Comparison of ENCODE assay signal across 8 cellular contexts in the genomic region with DNA sequence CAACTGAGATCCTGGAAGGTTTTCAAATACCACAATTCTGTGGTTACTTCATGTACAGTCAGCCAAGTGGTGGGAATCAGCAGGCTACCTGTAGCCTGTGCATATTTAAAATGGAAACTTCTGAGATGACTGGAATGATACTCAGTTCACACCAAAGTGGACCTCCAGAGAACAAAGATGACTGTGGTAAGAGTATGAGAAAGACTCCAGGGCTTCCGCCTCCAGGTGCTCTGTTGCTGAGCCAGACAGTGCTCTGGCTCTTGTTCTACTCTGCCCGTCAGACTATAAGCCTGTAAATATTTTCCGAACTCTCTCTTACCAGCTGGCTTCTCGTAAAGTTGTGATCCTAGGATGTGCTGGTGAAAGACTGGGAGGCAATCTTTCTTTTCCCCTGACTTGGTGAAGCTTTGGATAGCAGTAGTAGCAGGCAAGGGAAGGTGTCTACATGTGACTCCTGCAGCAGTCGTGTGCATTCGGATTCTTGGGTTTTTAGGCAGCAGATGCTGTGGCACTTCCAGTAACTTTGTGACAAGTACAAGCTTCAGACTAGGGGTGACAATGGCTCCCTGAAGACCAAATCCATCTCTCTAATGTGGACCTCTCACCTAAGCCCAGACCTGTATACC. TPM values are rescaled to one million over a fixed set of nuclear protein-coding genes. Genes with fewer than 3 reads are reported as not detected.
DNase-seq lines count a peak whose midpoint lies in the region; ATAC-seq and TF ChIP-seq lines count a peak whose summit lies in the region.

No MANE protein-coding gene starts in this region.

- DNase-seq in stimulated activated naive CD4-positive, alpha-beta T cell treated with Interleukin-2 at 50 U/mL for 16 hours (lab: John Stamatoyannopoulos, UW) = peak; percentile 56
- no peak for DNase-seq in stimulated activated naive CD4-positive, alpha-beta T cell (lab: John Stamatoyannopoulos, UW)
- DNase-seq in activated T-helper 9 cell treated with anti-CD3 and anti-CD28 coated beads, Interleukin-2, amount 50 U/mL, for 16 hours (ENCODE audit: low read depth) = peak; percentile 27
- no peak for DNase-seq in uterus
- no peak for DNase-seq in central memory CD4-positive, alpha-beta T cell
- no peak for DNase-seq in colonic mucosa
- DNase-seq in SHP77 (lab: John Stamatoyannopoulos, UW) = no peak

- TF ChIP-seq POLR2A in uterus (IDR thresholded peaks at IDR 0.05) = no peak

- no peak overlapping the region for H3K4me3 ChIP-seq in uterus
- no peak overlapping the region for H3K4me3 ChIP-seq in colonic mucosa

- no peaks in the 10 kb centered on the region for H3K36me3 ChIP-seq in uterus
- H3K36me3 ChIP-seq in colonic mucosa = no peaks in the 10 kb centered on the region

- intact Hi-C loops in uterus (cut with DNase I; ENCODE audit: low total_unique reads) = no loop called here
- intact Hi-C loops in colonic mucosa (cut with DNase I) = no loop called here

- no peak for TF ChIP-seq CTCF in uterus (IDR thresholded peaks at IDR 0.05)
- TF ChIP-seq CTCF in colonic mucosa (IDR thresholded peaks at IDR 0.05) = no peak

- H3K27ac ChIP-seq in uterus = peak overlapping the region; percentile 27 to 38
- H3K27ac ChIP-seq in colonic mucosa = no peak overlapping the region

- no peak overlapping the region for H3K9ac ChIP-seq in colonic mucosa (ENCODE audit: low read depth in 2 of 2, low read length in 2 of 2)

- H3K27me3 ChIP-seq in uterus (no peaks in the 10 kb centered on the region), colonic mucosa (no peaks in the 10 kb centered on the region)

- ATAC-seq in HG02852 (IDR thresholded peaks at IDR 0.05; ENCODE audit: unreplicated experiment) = peak; percentile 89

- H3K9me3 ChIP-seq in uterus (no peaks in the 10 kb centered on the region), colonic mucosa (no peaks in the 10 kb centered on the region)

- peaks cover 0 to 3% of the 10 kb centered on the region in 2 donors for H3K4me1 ChIP-seq in uterus
- H3K4me1 ChIP-seq in colonic mucosa = no peaks in the 10 kb centered on the region

RNA-seq across cellular contexts. Expression of gene ST3GAL5, which starts 23.1 kb away (rescaled TPM):
- total RNA-seq in uterus (10 to 100 TPM; 12.3 to 52.9 (median 32.9) TPM), colonic mucosa (1 to 10 TPM; 2.6 to 3.5 TPM)

Comparison
In these comparisons a context has a peak if more than half of its experiments do, and no peak if none do; other contexts are left out.
1. DNase-seq: peak in stimulated activated naive CD4-positive, alpha-beta T cell treated with Interleukin-2 at 50 U/mL for 16 hours (single experiment) and activated T-helper 9 cell treated with anti-CD3 and anti-CD28 coated beads, Interleukin-2, amount 50 U/mL, for 16 hours (single experiment); none in stimulated activated naive CD4-positive, alpha-beta T cell (0 of 6), uterus (0 of 2), central memory CD4-positive, alpha-beta T cell (single experiment), colonic mucosa (single experiment) and SHP77 (0 of 2).